ENCODE assay signal across 23 cellular contexts in the genomic region with DNA sequence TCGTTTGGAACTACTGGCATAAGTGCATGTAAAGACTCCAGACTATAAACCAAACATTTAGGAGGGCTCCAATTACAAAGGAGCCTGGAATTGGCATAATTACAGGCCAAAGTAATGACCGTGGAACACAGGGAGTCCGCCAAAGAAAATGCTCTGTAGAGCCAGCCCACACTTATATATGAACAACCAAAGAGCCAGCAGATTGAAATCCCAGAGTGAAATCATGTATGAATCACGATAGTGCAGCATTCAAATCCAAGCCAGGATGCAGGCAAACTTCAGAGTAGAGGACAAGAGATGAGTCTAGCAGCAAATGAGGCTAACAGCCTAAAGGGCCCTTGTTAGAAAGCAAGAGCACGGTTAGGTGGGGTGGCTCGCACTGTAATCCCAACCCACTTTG. TPM values are rescaled to one million over a fixed set of nuclear protein-coding genes. Genes with fewer than 3 reads are reported as not detected.
DNase-seq lines count a peak whose midpoint lies in the region; ATAC-seq and TF ChIP-seq lines count a peak whose summit lies in the region.
"Had no signal": no experiment of that assay in that cellular context is flagged by ENCODE, and none has a peak within 500 bp of the region (broad histone marks: within the 10 kb centered on the region; RNA-seq: fewer than 3 reads in every experiment).

No MANE protein-coding gene starts in this region.

- H3K27me3 Mint-ChIP-seq in activated T-helper 1 cell treated with anti-CD3 and anti-CD28 coated beads, Interleukin-12 subunit alpha, Interleukin-12 subunit beta, Interleukin-2, Interleukin-4 antibody, amounts not matched to agents 30 ng/mL and 10 ng/mL and 1 ng/mL, durations not matched to agents 14 hours and 24 hours and 36 hours (ENCODE audit: insufficient read depth) = peaks cover 2% of the 10 kb centered on the region
- H3K27me3 Mint-ChIP-seq: activated naive CD8-positive, alpha-beta T cell treated with anti-CD3 and anti-CD28 coated beads for 36 hours had no signal

- no peak overlapping the region for H3K56ac ChIP-seq in IMR-90 (ENCODE audit: extremely low read depth, insufficient read depth, low read length)

- peak overlapping the region; percentile 52 for H2BK5ac ChIP-seq in IMR-90 (ENCODE audit: low read depth, low read length, poor library complexity, severe bottlenecking)

- TF ChIP-seq CTCF in IMR-90 (conservative IDR thresholded peaks at IDR 0.05; ENCODE audit: low read depth, low read length) (no peak), fibroblast of the aortic adventitia (IDR thresholded peaks at IDR 0.05; ENCODE audit: insufficient read depth, low read length) (no peak), body of pancreas (IDR thresholded peaks at IDR 0.05) (no peak)

- no peak overlapping the region for H2AFZ ChIP-seq in IMR-90 (replicated peaks; ENCODE audit: low read length, poor library complexity)

- H3K18ac ChIP-seq in IMR-90 (ENCODE audit: low read depth, low read length) = peak overlapping the region; percentile 3; the same call in 1 of the 2 replicates

- POLR2A ChIA-PET in IMR-90 (lab: Charles Lee; ENCODE audit: unreplicated experiment) = no interaction called here

- H3K4me3 Mint-ChIP-seq in activated T-helper 1 cell treated with anti-CD3 and anti-CD28 coated beads, Interleukin-12 subunit alpha, Interleukin-12 subunit beta, Interleukin-2, Interleukin-4 antibody, amounts not matched to agents 30 ng/mL and 10 ng/mL and 1 ng/mL, durations not matched to agents 14 hours and 24 hours and 36 hours = no peak overlapping the region
- H3K4me3 Mint-ChIP-seq: activated naive CD8-positive, alpha-beta T cell treated with anti-CD3 and anti-CD28 coated beads for 36 hours had no signal

- in situ Hi-C loops in IMR-90 (cut with MboI; ENCODE audit: low sequenced_read_pairs) = loop anchor here (25.0 kb wide), 1 partner anchor 208 kb away; no protein-coding TSS in a partner anchor

- H3K79me1 ChIP-seq in IMR-90 (ENCODE audit: low read depth in 1 of 2, low read length in 2 of 2) = peaks cover 28 to 87% of the 10 kb centered on the region in 2 experiments

- no peak overlapping the region for H2BK20ac ChIP-seq in IMR-90 (ENCODE audit: low read depth, low read length)

- CTCF ChIA-PET in IMR-90 (lab: Yijun Ruan, JAX) = no interaction called here

- H4K20me1 ChIP-seq in IMR-90 (ENCODE audit: insufficient read depth, low read length) = peaks cover 32% of the 10 kb centered on the region

- peak; percentile 18 for DNase-seq in DMS 273 (lab: John Stamatoyannopoulos, UW; ENCODE audit: unreplicated experiment)
- DNase-seq in IMR-90 = peak; percentile 72
- no peak for DNase-seq in activated T-helper 1 cell treated with anti-CD3 and anti-CD28 coated beads, Interleukin-12 subunit alpha, Interleukin-12 subunit beta, Interleukin-2, Interleukin-4 antibody, amounts not matched to agents 30 ng/mL and 10 ng/mL and 1 ng/mL, durations not matched to agents 14 hours and 24 hours and 36 hours (ENCODE audit: low spot score)
- peak; percentile 66 for DNase-seq in fibroblast of the aortic adventitia (ENCODE audit: low read depth)
- DNase-seq in body of pancreas = no peak
- no peak for DNase-seq in NCI-H146 treated with DMSO at 0.1 percent for 48 hours (lab: John Stamatoyannopoulos, UW; ENCODE audit: unreplicated experiment)
- DNase-seq in stimulated activated naive CD4-positive, alpha-beta T cell treated with Interleukin-2 at 50 U/mL for 16 hours (lab: John Stamatoyannopoulos, UW) = no peak
- DNase-seq: activated CD4-positive, CD25-positive, alpha-beta regulatory T cell; activated naive CD8-positive, alpha-beta T cell treated with anti-CD3 and anti-CD28 coated beads for 36 hours; central memory CD4-positive, alpha-beta T cell; dorsolateral prefrontal cortex; GDM1; left colon; SK-N-SH; spleen; stimulated activated CD4-positive, alpha-beta T cell treated with anti-CD3 and anti-CD28 coated beads, Interleukin-4, amount 100 ng/mL, for 4 hours; T-helper 9 cell had no signal

- no peak overlapping the region for H4K8ac ChIP-seq in IMR-90 (ENCODE audit: low read depth in 2 of 2, low read length in 2 of 2)

- H2BK120ac ChIP-seq in IMR-90 (ENCODE audit: low read depth, low read length) = no peak overlapping the region

- dilution Hi-C loops in IMR-90 (cut with HindIII; ENCODE audit: low sequenced_read_pairs, unreplicated experiment) = no loop called here

- H3K27me3 ChIP-seq in IMR-90 (ENCODE audit: control insufficient read depth, insufficient read depth, low read length) (no peaks in the 10 kb centered on the region), body of pancreas (no peaks in the 10 kb centered on the region)
- H3K27me3 ChIP-seq: dorsolateral prefrontal cortex, neutrophil, spleen had no signal

- H3K14ac ChIP-seq in IMR-90 (replicated peaks; ENCODE audit: low read depth, low read length) = no peak overlapping the region

- H3K4me2 ChIP-seq in IMR-90 (ENCODE audit: low read depth, low read length) = peak overlapping the region; percentile 31
- H3K4me2 ChIP-seq: SK-N-SH had no signal

- H3K9ac ChIP-seq in IMR-90 (ENCODE audit: low read depth, low read length) = no peak overlapping the region
- H3K9ac ChIP-seq: SK-N-SH had no signal

- H3K36me3 ChIP-seq in IMR-90 (ENCODE audit: control insufficient read depth, insufficient read depth, low read length) (no peaks in the 10 kb centered on the region; the same call in 1 of the 2 replicates), body of pancreas (replicated peaks in 1 of 2; ENCODE audit: insufficient read depth in 1 of 2, low read depth in 2 of 2) (no peaks in the 10 kb centered on the region)
- H3K36me3 ChIP-seq: HAP-1, neutrophil, spleen had no signal

- peaks cover 15% of the 10 kb centered on the region for H3K36me3 Mint-ChIP-seq in activated T-helper 1 cell treated with anti-CD3 and anti-CD28 coated beads, Interleukin-12 subunit alpha, Interleukin-12 subunit beta, Interleukin-2, Interleukin-4 antibody, amounts not matched to agents 30 ng/mL and 10 ng/mL and 1 ng/mL, durations not matched to agents 14 hours and 24 hours and 36 hours (ENCODE audit: low read depth)

- BruUV-seq in IMR-90 (replicated peaks; lab: Mats Ljungman, UMichigan) = no TSS peak

- no peak overlapping the region; the same call in 1 of the 2 replicates for H3K23ac ChIP-seq in IMR-90 (ENCODE audit: low read depth, low read length)

- peak overlapping the region; percentile 38; the same call in 1 of the 2 replicates for H2AK5ac ChIP-seq in IMR-90 (ENCODE audit: low read depth, low read length)

- no peak overlapping the region for H3K4me3 ChIP-seq in IMR-90 (ENCODE audit: insufficient read depth, low read depth, low read length)
- no peak overlapping the region for H3K4me3 ChIP-seq in fibroblast of the aortic adventitia (ENCODE audit: low read depth, low read length)
- H3K4me3 ChIP-seq in body of pancreas = no peak overlapping the region
- H3K4me3 ChIP-seq: dorsolateral prefrontal cortex, GM12878, HAP-1, spleen had no signal

- H3K4me1 Mint-ChIP-seq in activated T-helper 1 cell treated with anti-CD3 and anti-CD28 coated beads, Interleukin-12 subunit alpha, Interleukin-12 subunit beta, Interleukin-2, Interleukin-4 antibody, amounts not matched to agents 30 ng/mL and 10 ng/mL and 1 ng/mL, durations not matched to agents 14 hours and 24 hours and 36 hours (ENCODE audit: low read depth) = peaks cover 55% of the 10 kb centered on the region

- TF ChIP-seq RAD21 in IMR-90 (IDR thresholded peaks at IDR 0.05; ENCODE audit: low read length) = no peak

- TF ChIP-seq POLR2A in IMR-90 (IDR thresholded peaks at IDR 0.05; ENCODE audit: low read depth, low read length) (no peak), body of pancreas (IDR thresholded peaks at IDR 0.05) (no peak)

- peak overlapping the region; percentile 49; the same call in 1 of the 2 replicates for H3K27ac ChIP-seq in IMR-90 (ENCODE audit: insufficient read depth, low read length)
- H3K27ac ChIP-seq in body of pancreas = no peak overlapping the region
- H3K27ac ChIP-seq: dorsolateral prefrontal cortex, epithelial cell of prostate, HL-60, neutrophil, spleen had no signal

- no peak overlapping the region for H2BK15ac ChIP-seq in IMR-90 (ENCODE audit: low read depth, low read length)

- 0 out of 2 replicates have a peak overlapping the region, but pooled peaks have one; percentile 27 for H4K91ac ChIP-seq in IMR-90 (ENCODE audit: insufficient read depth, low read depth, low read length)

- intact Hi-C loops in IMR-90 (cut with micrococcal nuclease) = no loop called here
- intact Hi-C loops in activated T-helper 1 cell treated with anti-CD3 and anti-CD28 coated beads, Interleukin-12 subunit alpha, Interleukin-12 subunit beta, Interleukin-2, Interleukin-4 antibody, amounts not matched to agents 30 ng/mL and 10 ng/mL and 1 ng/mL, durations not matched to agents 14 hours and 24 hours and 36 hours (cut with micrococcal nuclease) = no loop called here
- intact Hi-C loops in body of pancreas (cut with DNase I) = no loop called here

- H3K9me3 Mint-ChIP-seq in activated T-helper 1 cell treated with anti-CD3 and anti-CD28 coated beads, Interleukin-12 subunit alpha, Interleukin-12 subunit beta, Interleukin-2, Interleukin-4 antibody, amounts not matched to agents 30 ng/mL and 10 ng/mL and 1 ng/mL, durations not matched to agents 14 hours and 24 hours and 36 hours = no peaks in the 10 kb centered on the region
- H3K9me3 Mint-ChIP-seq: activated naive CD8-positive, alpha-beta T cell treated with anti-CD3 and anti-CD28 coated beads for 36 hours had no signal

- no peaks in the 10 kb centered on the region for H3K9me3 ChIP-seq in IMR-90 (ENCODE audit: control insufficient read depth, insufficient read depth, low read length)
- H3K9me3 ChIP-seq in body of pancreas = no peaks in the 10 kb centered on the region
- H3K9me3 ChIP-seq: HAP-1, neutrophil, SK-N-SH, spleen had no signal

- peak overlapping the region; percentile 10; the same call in 1 of the 2 replicates for H4K5ac ChIP-seq in IMR-90 (ENCODE audit: low read depth, low read length)

- WGBS in IMR-90 (ENCODE audit: extremely low coverage in 2 of 2, insufficient read length in 1 of 2), 2 experiments = 40% methylated on average over 2 of the region's 6 CpGs; no CpG with 5 or more reads in 1 of the 2 experiments
- WGBS in body of pancreas, 2 donors = 84% methylated on average over 6 of the region's 6 CpGs

- H2AK9ac ChIP-seq in IMR-90 (replicated peaks; ENCODE audit: low read depth, low read length, poor library complexity) = no peak overlapping the region

- H3K4ac ChIP-seq in IMR-90 (ENCODE audit: low read depth, low read length) = peak overlapping the region; percentile 6; the same call in 1 of the 2 replicates

- ATAC-seq in IMR-90 (ENCODE audit: low read depth) (peak; percentile 45), GM18909 (IDR thresholded peaks at IDR 0.05; ENCODE audit: poor library complexity, unreplicated experiment) (no peak), body of pancreas (no peak)
- ATAC-seq: GM12878, left colon had no signal

- peak overlapping the region; percentile 29 for H3K27ac Mint-ChIP-seq in activated T-helper 1 cell treated with anti-CD3 and anti-CD28 coated beads, Interleukin-12 subunit alpha, Interleukin-12 subunit beta, Interleukin-2, Interleukin-4 antibody, amounts not matched to agents 30 ng/mL and 10 ng/mL and 1 ng/mL, durations not matched to agents 14 hours and 24 hours and 36 hours
- H3K27ac Mint-ChIP-seq: activated naive CD8-positive, alpha-beta T cell treated with anti-CD3 and anti-CD28 coated beads for 36 hours had no signal

- H3K9me1 ChIP-seq in IMR-90 (ENCODE audit: insufficient read depth, low read length) = peaks cover 15% of the 10 kb centered on the region

- H3K4me1 ChIP-seq in IMR-90 (ENCODE audit: control insufficient read depth, insufficient read depth, low read length) (peaks cover 18% of the 10 kb centered on the region), body of pancreas (peaks cover 16% of the 10 kb centered on the region)

RNA-seq across cellular contexts. Expression of a gene that starts 13.1 kb away (rescaled TPM):
- total RNA-seq in IMR-90 (2012; rRNA removed) (30.0 and 36.6 TPM in 2 replicates), fibroblast of the aortic adventitia (ENCODE audit: low replicate concordance) (27.8 and 76.6 TPM in 2 replicates), body of pancreas (10 to 100 TPM; 29.3 to 34.3 TPM)
- polyA plus RNA-seq in IMR-90 (2012; rRNA removed) = 27.0 and 30.0 TPM in 2 replicates
- 16.3 and 24.0 TPM in 2 replicates for polyA plus RNA-seq in IMR-90 (2012; cell fraction: cytosol; rRNA removed)
- polyA plus RNA-seq in IMR-90 (2012; cell fraction: nucleus; rRNA removed; ENCODE audit: low replicate concordance) = 22.7 and 40.3 TPM in 2 replicates
- 53.8 and 58.9 TPM in 2 replicates for total RNA-seq in activated T-helper 1 cell treated with anti-CD3 and anti-CD28 coated beads, Interleukin-12 subunit alpha, Interleukin-12 subunit beta, Interleukin-2, Interleukin-4 antibody, amounts not matched to agents 30 ng/mL and 10 ng/mL and 1 ng/mL, durations not matched to agents 14 hours and 24 hours and 36 hours

Comparison
In these comparisons a context has a peak if more than half of its experiments do, and no peak if none do; other contexts are left out.
1. DNase-seq: peak in DMS 273 (single experiment), IMR-90 (single experiment) and fibroblast of the aortic adventitia (single experiment); none in activated T-helper 1 cell treated with anti-CD3 and anti-CD28 coated beads, Interleukin-12 subunit alpha, Interleukin-12 subunit beta, Interleukin-2, Interleukin-4 antibody, amounts not matched to agents 30 ng/mL and 10 ng/mL and 1 ng/mL, durations not matched to agents 14 hours and 24 hours and 36 hours (single experiment), body of pancreas (0 of 4), NCI-H146 treated with DMSO at 0.1 percent for 48 hours (single experiment) and stimulated activated naive CD4-positive, alpha-beta T cell treated with Interleukin-2 at 50 U/mL for 16 hours (single experiment).